ENCODE assay signal across 16 cellular contexts in genomic region chr3:188635258-188636038, GRCh38.
DNase-seq lines count a peak whose midpoint lies in the region; ATAC-seq and TF ChIP-seq lines count a peak whose summit lies in the region.
"Had no signal": no experiment of that assay in that cellular context is flagged by ENCODE, and none has a peak within 500 bp of the region (broad histone marks: within the 10 kb centered on the region; RNA-seq: fewer than 3 reads in every experiment).

No MANE protein-coding gene starts in this region.

- H3K4me1 ChIP-seq in fibroblast of lung (ENCODE audit: control insufficient read depth, extremely low read depth, insufficient read depth, low read length) (peaks cover 7% of the 10 kb centered on the region), SK-N-SH (ENCODE audit: control insufficient read depth in 1 of 2, insufficient read depth in 2 of 2, low read depth in 1 of 2, low read length in 1 of 2) (no peaks in the 10 kb centered on the region)
- H3K4me1 ChIP-seq: BE2C had no signal

- H3K9me3 Mint-ChIP-seq in Calu3 (ENCODE audit: low read depth, unreplicated experiment) (peaks cover 2% of the 10 kb centered on the region), osteocyte (ENCODE audit: unreplicated experiment) (peaks cover 4% of the 10 kb centered on the region)
- H3K9me3 Mint-ChIP-seq in activated CD8-positive, alpha-beta T cell treated with anti-CD3 and anti-CD28 coated beads, Interleukin-2, amount 10 ng/mL, durations not matched to agents 7 days and 5 days (ENCODE audit: insufficient read depth), result no peaks in the 10 kb centered on the region

- H3K4me3 Mint-ChIP-seq in Calu3 (ENCODE audit: low read depth, unreplicated experiment) (no peak overlapping the region), osteocyte (ENCODE audit: unreplicated experiment) (no peak overlapping the region)
- H3K4me3 Mint-ChIP-seq in activated CD8-positive, alpha-beta T cell treated with anti-CD3 and anti-CD28 coated beads, Interleukin-2, amount 10 ng/mL, durations not matched to agents 7 days and 5 days, result no peak overlapping the region
- H3K4me3 Mint-ChIP-seq: activated CD4-positive, alpha-beta T cell treated with anti-CD3 and anti-CD28 coated beads for 36 hours; activated T-cell treated with anti-CD3 and anti-CD28 coated beads, Interleukin-2, amount 50 U/mL, for 72 hours had no signal

- DNase-seq in Calu3 (peak; percentile 15), NCI-H345 (lab: John Stamatoyannopoulos, UW) (peak; percentile 29), fibroblast of lung (ENCODE audit: low read depth in 2 of 2) (peak; percentile 75 to 81), osteocyte (ENCODE audit: extremely low spot score, unreplicated experiment) (no peak), SK-N-SH (no peak)
- no peak for DNase-seq in activated CD8-positive, alpha-beta T cell treated with anti-CD3 and anti-CD28 coated beads, Interleukin-2, amount 10 ng/mL, durations not matched to agents 7 days and 5 days
- DNase-seq: activated CD4-positive, alpha-beta T cell treated with anti-CD3 and anti-CD28 coated beads for 36 hours; activated T-cell treated with anti-CD3 and anti-CD28 coated beads, Interleukin-2, amount 50 U/mL, for 72 hours; BE2C; hypothalamus; mammary epithelial cell; NCI-H1417 treated with DMSO at 0.1 percent for 48 hours; occipital lobe had no signal

- H3K36me3 Mint-ChIP-seq in Calu3 (ENCODE audit: insufficient read depth, unreplicated experiment) (peaks cover 5% of the 10 kb centered on the region), osteocyte (ENCODE audit: unreplicated experiment) (peaks cover 12% of the 10 kb centered on the region)
- H3K36me3 Mint-ChIP-seq in activated CD8-positive, alpha-beta T cell treated with anti-CD3 and anti-CD28 coated beads, Interleukin-2, amount 10 ng/mL, durations not matched to agents 7 days and 5 days (ENCODE audit: low read depth), result peaks cover 3% of the 10 kb centered on the region

- WGBS in SK-N-SH (ENCODE audit: low lambda C conversion rate), result 54% methylated on average over 10 of the region's 10 CpGs

- no peaks in the 10 kb centered on the region for H3F3A ChIP-seq in SK-N-SH (replicated peaks; ENCODE audit: insufficient read depth)

- H4K20me1 ChIP-seq in fibroblast of lung (ENCODE audit: control insufficient read depth, extremely low read depth, insufficient read depth, low read length) (no peaks in the 10 kb centered on the region), SK-N-SH (ENCODE audit: insufficient read depth) (no peaks in the 10 kb centered on the region)

- ATAC-seq in GM21360 (IDR thresholded peaks at IDR 0.05; ENCODE audit: unreplicated experiment) (no peak), HG03469 (IDR thresholded peaks at IDR 0.05; ENCODE audit: unreplicated experiment) (no peak)
- no peak for ATAC-seq in activated CD8-positive, alpha-beta T cell treated with anti-CD3 and anti-CD28 coated beads, Interleukin-2, amount 10 ng/mL, durations not matched to agents 7 days and 5 days
- ATAC-seq: activated CD4-positive, alpha-beta T cell treated with anti-CD3 and anti-CD28 coated beads for 36 hours; activated T-cell treated with anti-CD3 and anti-CD28 coated beads, Interleukin-2, amount 50 U/mL, for 72 hours had no signal

- H3K4me1 Mint-ChIP-seq in Calu3 (ENCODE audit: low read depth, unreplicated experiment) (peaks cover 34% of the 10 kb centered on the region), osteocyte (ENCODE audit: unreplicated experiment) (peaks cover 22% of the 10 kb centered on the region)
- no peaks in the 10 kb centered on the region for H3K4me1 Mint-ChIP-seq in activated CD8-positive, alpha-beta T cell treated with anti-CD3 and anti-CD28 coated beads, Interleukin-2, amount 10 ng/mL, durations not matched to agents 7 days and 5 days (ENCODE audit: low read depth)
- H3K4me1 Mint-ChIP-seq: activated CD4-positive, alpha-beta T cell treated with anti-CD3 and anti-CD28 coated beads for 36 hours had no signal

- H3K27me3 Mint-ChIP-seq in Calu3 (ENCODE audit: unreplicated experiment) (no peaks in the 10 kb centered on the region), osteocyte (ENCODE audit: unreplicated experiment) (no peaks in the 10 kb centered on the region)
- no peaks in the 10 kb centered on the region for H3K27me3 Mint-ChIP-seq in activated CD8-positive, alpha-beta T cell treated with anti-CD3 and anti-CD28 coated beads, Interleukin-2, amount 10 ng/mL, durations not matched to agents 7 days and 5 days (ENCODE audit: low read depth)
- H3K27me3 Mint-ChIP-seq: activated CD4-positive, alpha-beta T cell treated with anti-CD3 and anti-CD28 coated beads for 36 hours had no signal

- no peak for TF ChIP-seq CTCF in Calu3 (IDR thresholded peaks at IDR 0.05; ENCODE audit: unreplicated experiment)
- TF ChIP-seq CTCF in fibroblast of lung (conservative IDR thresholded peaks at IDR 0.05 in 1 of 2, IDR thresholded peaks at IDR 0.05 in 1 of 2; ENCODE audit: low read depth in 1 of 2, low read length in 2 of 2), result no peak
- TF ChIP-seq CTCF in osteocyte (IDR thresholded peaks at IDR 0.05), result no peak
- TF ChIP-seq CTCF in SK-N-SH (IDR thresholded peaks at IDR 0.05), result no peak

- H3K9me2 ChIP-seq in SK-N-SH, result no peaks in the 10 kb centered on the region

- no peaks in the 10 kb centered on the region for H3K9me3 ChIP-seq in fibroblast of lung (ENCODE audit: control insufficient read depth, insufficient read depth, low read depth, low read length)
- H3K9me3 ChIP-seq in SK-N-SH, result no peaks in the 10 kb centered on the region
- H3K9me3 ChIP-seq: ascending aorta, BE2C had no signal

- H3K4me2 ChIP-seq in fibroblast of lung (ENCODE audit: extremely low read depth, insufficient read depth, low read length), result no peak overlapping the region
- no peak overlapping the region for H3K4me2 ChIP-seq in SK-N-SH

- no peaks in the 10 kb centered on the region for H3K27me3 ChIP-seq in fibroblast of lung (ENCODE audit: control insufficient read depth, insufficient read depth, low read length)
- H3K27me3 ChIP-seq in SK-N-SH (ENCODE audit: insufficient read depth), result no peaks in the 10 kb centered on the region
- H3K27me3 ChIP-seq: ascending aorta, BE2C had no signal

- H3K9ac ChIP-seq in fibroblast of lung (ENCODE audit: insufficient read depth, low read length), result no peak overlapping the region
- H3K9ac ChIP-seq in SK-N-SH, result no peak overlapping the region

- H3K27ac ChIP-seq in fibroblast of lung (ENCODE audit: insufficient read depth, low read length) (no peak overlapping the region), SK-N-SH (ENCODE audit: low read depth in 2 of 2, low read length in 1 of 2) (no peak overlapping the region)

- intact Hi-C loops in Calu3 (cut with micrococcal nuclease; ENCODE audit: unreplicated experiment), result no loop called here

- H3K36me3 ChIP-seq in fibroblast of lung (ENCODE audit: control insufficient read depth, insufficient read depth, low read length), result no peaks in the 10 kb centered on the region
- peaks cover 0 to 17% of the 10 kb centered on the region in 2 experiments for H3K36me3 ChIP-seq in SK-N-SH (replicated peaks in 1 of 2; ENCODE audit: control insufficient read depth in 1 of 2, insufficient read depth in 2 of 2, low read length in 1 of 2)
- H3K36me3 ChIP-seq: ascending aorta, BE2C had no signal

- H3K27ac Mint-ChIP-seq in Calu3 (ENCODE audit: unreplicated experiment) (peak overlapping the region; percentile 57), osteocyte (ENCODE audit: unreplicated experiment) (peak overlapping the region; percentile 58)
- no peak overlapping the region for H3K27ac Mint-ChIP-seq in activated CD8-positive, alpha-beta T cell treated with anti-CD3 and anti-CD28 coated beads, Interleukin-2, amount 10 ng/mL, durations not matched to agents 7 days and 5 days
- H3K27ac Mint-ChIP-seq: activated CD4-positive, alpha-beta T cell treated with anti-CD3 and anti-CD28 coated beads for 36 hours; activated T-cell treated with anti-CD3 and anti-CD28 coated beads, Interleukin-2, amount 50 U/mL, for 72 hours had no signal

- no peak for TF ChIP-seq RAD21 in SK-N-SH (IDR thresholded peaks at IDR 0.05; ENCODE audit: low read length)

- peaks cover 4% of the 10 kb centered on the region for H3K79me2 ChIP-seq in fibroblast of lung (ENCODE audit: control insufficient read depth, insufficient read depth, low read length)
- no peaks in the 10 kb centered on the region for H3K79me2 ChIP-seq in SK-N-SH (ENCODE audit: insufficient read depth)

- POLR2A ChIA-PET in SK-N-SH (lab: Yijun Ruan, JAX), result interaction anchor here (0.6 kb wide), 1 partner anchor 1431 kb away, joined by 3 read pairs; no protein-coding TSS in a partner anchor
- POLR2A ChIA-PET in activated CD8-positive, alpha-beta T cell treated with anti-CD3 and anti-CD28 coated beads, Interleukin-2, amount 10 ng/mL, durations not matched to agents 7 days and 5 days (lab: Charles Lee), result no interaction called here

- CTCF ChIA-PET in Calu3 (lab: Charles Lee), result interaction anchor here (0.6 kb wide), 1 partner anchor 106 kb away, joined by 3 read pairs; no protein-coding TSS in a partner anchor
- CTCF ChIA-PET in SK-N-SH (lab: Yijun Ruan, JAX), result no interaction called here
- CTCF ChIA-PET in activated CD8-positive, alpha-beta T cell treated with anti-CD3 and anti-CD28 coated beads, Interleukin-2, amount 10 ng/mL, durations not matched to agents 7 days and 5 days (lab: Charles Lee), result no interaction called here

- H2AFZ ChIP-seq in fibroblast of lung (ENCODE audit: low read length), result no peak overlapping the region
- no peak overlapping the region for H2AFZ ChIP-seq in SK-N-SH (ENCODE audit: low read depth)

- no TSS peak for BruUV-seq in Calu3 (replicated peaks; lab: Mats Ljungman, UMichigan)

- TF ChIP-seq EP300 in SK-N-SH (IDR thresholded peaks at IDR 0.05; ENCODE audit: borderline replicate concordance in 1 of 2, low read depth in 1 of 2, low read length in 1 of 2), result no peak

- no peak overlapping the region for H3K4me3 ChIP-seq in fibroblast of lung (replicated peaks in 1 of 4; ENCODE audit: control extremely low read depth in 1 of 4, insufficient read depth in 1 of 4, low read depth in 3 of 4, low read length in 4 of 4)
- no peak overlapping the region for H3K4me3 ChIP-seq in SK-N-SH (ENCODE audit: low read depth in 2 of 2, low read length in 1 of 2)
- H3K4me3 ChIP-seq: ascending aorta had no signal

TF ChIP-seq in SK-N-SH, 30 proteins besides CTCF, POLR2A, EP300 and RAD21:
- TF ChIP-seq RXRA (IDR thresholded peaks at IDR 0.05; ENCODE audit: borderline replicate concordance, low read depth), result no peak

Comparison
In these comparisons a context has a peak if more than half of its experiments do, and no peak if none do; other contexts are left out.
1. DNase-seq: peak in Calu3 (single experiment), NCI-H345 (single experiment) and fibroblast of lung (2 of 2); none in osteocyte (single experiment), SK-N-SH (single experiment) and activated CD8-positive, alpha-beta T cell treated with anti-CD3 and anti-CD28 coated beads, Interleukin-2, amount 10 ng/mL, durations not matched to agents 7 days and 5 days (single experiment).